ENCODE assay signal across 8 cellular contexts in genomic region chr6:157556671-157557430, GRCh38.
A peak's percentile ranks its signal among the peaks of the same experiment; 100 is the strongest.
DNase-seq lines count a peak whose midpoint lies in the region; ATAC-seq, FAIRE-seq and TF ChIP-seq lines count a peak whose summit lies in the region.
"Had no signal": no experiment of that assay in that cellular context is flagged by ENCODE, and none has a peak within 500 bp of the region (broad histone marks: within the 10 kb centered on the region; RNA-seq: fewer than 3 reads in every experiment).

No MANE protein-coding gene starts in this region.

- H3K9me3 ChIP-seq in pancreas = no peaks in the 10 kb centered on the region

- no peaks in the 10 kb centered on the region for H3K36me3 ChIP-seq in pancreas

- H3K4me3 ChIP-seq in pancreas = no peak overlapping the region

- DNase-seq in NCI-H187 treated with DMSO at 0.1 percent for 48 hours (lab: John Stamatoyannopoulos, UW) (peak; percentile 23), pancreas (peak; percentile 72 to 81 (median 73)), SK-N-DZ (ENCODE audit: low spot score) (no peak)
- DNase-seq in activated T-cell treated with anti-CD3 and anti-CD28 coated beads, Interleukin-2, amount 50 U/mL, for 24 hours = no peak
- no peak for DNase-seq in activated CD8-positive, alpha-beta memory T cell treated with anti-CD3 and anti-CD28 coated beads, Interleukin-2, amount 50 U/mL, for 4 hours
- DNase-seq: stimulated activated CD4-positive, alpha-beta T cell treated with anti-CD3 and anti-CD28 coated beads, Interleukin-2, amount 100 ng/mL, for 48 hours had no signal

- FAIRE-seq in pancreas (lab: Jason Lieb, UNC) = no peak

- H3K4me1 ChIP-seq in pancreas = peaks cover 5 to 12% (median 11%) of the 10 kb centered on the region in 3 donors

- no peaks in the 10 kb centered on the region for H3K36me3 Mint-ChIP-seq in brain
- no peaks in the 10 kb centered on the region for H3K36me3 Mint-ChIP-seq in activated T-cell treated with anti-CD3 and anti-CD28 coated beads, Interleukin-2, amount 50 U/mL, for 24 hours (ENCODE audit: low read depth)

- peaks cover 3% of the 10 kb centered on the region for H3K27me3 Mint-ChIP-seq in brain
- H3K27me3 Mint-ChIP-seq in activated T-cell treated with anti-CD3 and anti-CD28 coated beads, Interleukin-2, amount 50 U/mL, for 24 hours = no peaks in the 10 kb centered on the region

- H3K9me3 Mint-ChIP-seq in brain = peaks cover 0 to 2% (median 0%) of the 10 kb centered on the region in 5 experiments
- H3K9me3 Mint-ChIP-seq in activated T-cell treated with anti-CD3 and anti-CD28 coated beads, Interleukin-2, amount 50 U/mL, for 24 hours = no peaks in the 10 kb centered on the region

- H3K4me3 Mint-ChIP-seq in brain = no peak overlapping the region
- H3K4me3 Mint-ChIP-seq in activated T-cell treated with anti-CD3 and anti-CD28 coated beads, Interleukin-2, amount 50 U/mL, for 24 hours = no peak overlapping the region

- peak overlapping the region in 4 of 5 experiments; percentile 12 to 87 (median 34) for H3K27ac Mint-ChIP-seq in brain
- H3K27ac Mint-ChIP-seq in activated T-cell treated with anti-CD3 and anti-CD28 coated beads, Interleukin-2, amount 50 U/mL, for 24 hours = no peak overlapping the region

- no peaks in the 10 kb centered on the region for H3K27me3 ChIP-seq in pancreas

- peak; percentile 1 for ATAC-seq in GM18511 (IDR thresholded peaks at IDR 0.05; ENCODE audit: unreplicated experiment)
- peak; percentile 94 to 98 (median 97) for ATAC-seq in pancreas

- intact Hi-C loops in pancreas (cut with DNase I) = no loop called here

- 56 to 57% methylated on average over 21 of the region's 21 CpGs for WGBS in pancreas, 2 donors

- peaks cover 57% of the 10 kb centered on the region for H3K4me1 Mint-ChIP-seq in brain
- peaks cover 36% of the 10 kb centered on the region for H3K4me1 Mint-ChIP-seq in activated T-cell treated with anti-CD3 and anti-CD28 coated beads, Interleukin-2, amount 50 U/mL, for 24 hours (ENCODE audit: low read depth)

- no peak overlapping the region for H3K27ac ChIP-seq in pancreas

- TF ChIP-seq CTCF in brain (conservative IDR thresholded peaks at IDR 0.05) = no peak
- no peak for TF ChIP-seq CTCF in pancreas (IDR thresholded peaks at IDR 0.05)

Comparison
In these comparisons a context has a peak if more than half of its experiments do, and no peak if none do; other contexts are left out.
1. DNase-seq: peak in NCI-H187 treated with DMSO at 0.1 percent for 48 hours (single experiment) and pancreas (6 of 6); none in SK-N-DZ (single experiment), activated T-cell treated with anti-CD3 and anti-CD28 coated beads, Interleukin-2, amount 50 U/mL, for 24 hours (single experiment) and activated CD8-positive, alpha-beta memory T cell treated with anti-CD3 and anti-CD28 coated beads, Interleukin-2, amount 50 U/mL, for 4 hours (single experiment).